ENCODE assay signal across 9 cellular contexts in genomic region chr1:86788300-86789206, GRCh38.
DNase-seq lines count a peak whose midpoint lies in the region; ATAC-seq and TF ChIP-seq lines count a peak whose summit lies in the region.
"Had no signal": no experiment of that assay in that cellular context is flagged by ENCODE, and none has a peak within 500 bp of the region (broad histone marks: within the 10 kb centered on the region; RNA-seq: fewer than 3 reads in every experiment).

No MANE protein-coding gene starts in this region.

- no peak for TF ChIP-seq CTCF in choroid plexus epithelial cell (conservative IDR thresholded peaks at IDR 0.05; ENCODE audit: low read depth, low read length)
- no peak for TF ChIP-seq CTCF in mucosa of descending colon (IDR thresholded peaks at IDR 0.05)
- TF ChIP-seq CTCF in A673 (conservative IDR thresholded peaks at IDR 0.05; ENCODE audit: low read depth, low read length) = no peak

- CTCF ChIA-PET in A673 (lab: Charles Lee) = no interaction called here

- BruUV-seq in A673 (replicated peaks; lab: Mats Ljungman, UMichigan) = no TSS peak

- H3K36me3 ChIP-seq in mucosa of descending colon (ENCODE audit: low read depth) (no peaks in the 10 kb centered on the region), A673 (ENCODE audit: insufficient read depth, low read length, poor library complexity, severe bottlenecking) (no peaks in the 10 kb centered on the region)

- H3K27ac ChIP-seq in A673 (ENCODE audit: low read depth, low read length, poor library complexity, severe bottlenecking) = no peak overlapping the region
- H3K27ac ChIP-seq: VCaP had no signal

- H3K4me3 ChIP-seq in choroid plexus epithelial cell (ENCODE audit: low read depth, low read length) (no peak overlapping the region), mucosa of descending colon (no peak overlapping the region), A673 (ENCODE audit: low read depth, low read length, poor library complexity, severe bottlenecking) (no peak overlapping the region)

- H3K27me3 ChIP-seq in A673 (replicated peaks; ENCODE audit: insufficient read depth, low read depth, low read length, poor library complexity) = no peaks in the 10 kb centered on the region

- POLR2A ChIA-PET in A673 (lab: Charles Lee; ENCODE audit: low non-redundant PET) = no interaction called here

- H3K4me1 ChIP-seq in mucosa of descending colon (ENCODE audit: low read depth) (peaks cover 10% of the 10 kb centered on the region), A673 (ENCODE audit: insufficient read depth, low read length, poor library complexity, severe bottlenecking) (no peaks in the 10 kb centered on the region)

- DNase-seq in CD1c-positive myeloid dendritic cell (ENCODE audit: extremely low spot score) (peak; percentile 79), NOMO-1 (lab: John Stamatoyannopoulos, UW; ENCODE audit: unreplicated experiment in 2 of 2) (peak; percentile 59 to 86), choroid plexus epithelial cell (ENCODE audit: low read depth) (peak; percentile 84), mucosa of descending colon (no peak), T-helper 9 cell (no peak), A673 (ENCODE audit: low spot score) (no peak)
- DNase-seq in stimulated activated CD4-positive, alpha-beta T cell treated with anti-CD3 and anti-CD28 coated beads, Interleukin-2, amount 100 ng/mL, for 48 hours = no peak

- intact Hi-C loops in mucosa of descending colon (cut with DNase I, micrococcal nuclease) (no loop called here), A673 (cut with micrococcal nuclease; ENCODE audit: unreplicated experiment) (no loop called here)

- no peaks in the 10 kb centered on the region for H3K9me3 ChIP-seq in mucosa of descending colon
- peaks cover 4% of the 10 kb centered on the region for H3K9me3 ChIP-seq in A673 (ENCODE audit: low read depth, low read length, poor library complexity, severe bottlenecking)

- ATAC-seq in mucosa of descending colon = peak; percentile 63
- ATAC-seq in HG02981 (IDR thresholded peaks at IDR 0.05; ENCODE audit: unreplicated experiment) = no peak

Comparison
In these comparisons a context has a peak if more than half of its experiments do, and no peak if none do; other contexts are left out.
1. DNase-seq: peak in CD1c-positive myeloid dendritic cell (single experiment), NOMO-1 (2 of 2) and choroid plexus epithelial cell (single experiment); none in mucosa of descending colon (0 of 3), stimulated activated CD4-positive, alpha-beta T cell treated with anti-CD3 and anti-CD28 coated beads, Interleukin-2, amount 100 ng/mL, for 48 hours (0 of 2), T-helper 9 cell (single experiment) and A673 (single experiment).